12 cellular contexts compared by ENCODE assay signal in the genomic region with DNA sequence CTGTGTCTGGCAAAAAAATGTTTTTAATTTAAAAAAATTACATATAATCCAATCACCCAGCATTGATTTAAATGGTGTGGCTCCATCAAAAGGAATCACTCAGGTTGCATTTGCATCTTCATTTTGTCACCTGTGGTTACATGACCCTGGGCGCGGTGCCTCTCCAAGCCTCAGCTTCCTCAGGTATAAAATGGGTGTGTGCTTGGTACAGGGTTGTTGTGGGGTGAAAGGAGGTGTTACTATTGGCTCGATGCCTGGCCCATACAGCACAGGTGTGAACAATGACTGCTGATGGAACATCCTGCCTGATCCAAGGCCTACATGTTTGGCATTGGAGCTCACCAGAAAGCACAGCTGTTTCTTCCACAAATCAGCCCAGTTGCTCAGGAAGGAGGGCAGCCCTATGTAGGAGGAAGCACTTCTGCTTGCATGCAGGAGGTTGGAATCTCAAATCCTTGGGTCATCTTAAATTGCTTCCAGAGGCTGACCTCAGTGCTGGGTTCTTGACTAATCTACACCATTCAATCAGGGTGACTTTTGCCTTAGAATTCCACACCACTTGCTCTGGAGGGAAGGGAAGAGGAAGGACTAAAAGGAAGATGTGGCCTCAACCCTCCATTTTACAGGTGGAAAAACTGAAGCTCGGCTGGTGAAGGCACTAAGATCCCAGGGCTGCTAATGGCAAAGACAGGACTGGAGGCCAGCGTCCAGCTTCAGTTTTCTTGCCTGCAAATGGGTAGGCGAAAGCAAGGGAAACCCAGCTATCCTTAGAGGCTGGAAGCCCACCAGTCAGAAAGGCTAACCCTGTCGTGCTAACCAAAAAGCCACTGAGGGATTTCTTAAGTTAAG. TPM values are rescaled to one million over a fixed set of nuclear protein-coding genes. Genes with fewer than 3 reads are reported as not detected.
DNase-seq lines count a peak whose midpoint lies in the region; ATAC-seq and TF ChIP-seq lines count a peak whose summit lies in the region.
"Had no signal": no experiment of that assay in that cellular context is flagged by ENCODE, and none has a peak within 500 bp of the region (broad histone marks: within the 10 kb centered on the region; RNA-seq: fewer than 3 reads in every experiment).

No MANE protein-coding gene starts in this region.

- no peak overlapping the region for H4K8ac ChIP-seq in IMR-90 (ENCODE audit: low read depth in 2 of 2, low read length in 2 of 2)

- no peak overlapping the region for H3K9ac ChIP-seq in DND-41 (ENCODE audit: low read depth, low read length)
- H3K9ac ChIP-seq in IMR-90 (ENCODE audit: low read depth, low read length) = no peak overlapping the region

- H3K4me3 ChIP-seq in DND-41 (ENCODE audit: low read depth in 1 of 2, low read length in 2 of 2) (no peak overlapping the region), IMR-90 (ENCODE audit: insufficient read depth, low read depth, low read length) (no peak overlapping the region), ascending aorta (no peak overlapping the region)

- H2BK15ac ChIP-seq in IMR-90 (ENCODE audit: low read depth, low read length) = no peak overlapping the region

- no peak overlapping the region for H3K14ac ChIP-seq in IMR-90 (replicated peaks; ENCODE audit: low read depth, low read length)

- no peak overlapping the region for H2BK5ac ChIP-seq in IMR-90 (ENCODE audit: low read depth, low read length, poor library complexity, severe bottlenecking)

- no peak overlapping the region for H4K5ac ChIP-seq in IMR-90 (ENCODE audit: low read depth, low read length)

- ATAC-seq in DND-41 (ENCODE audit: insufficient read depth, low read depth) = no peak
- peak; percentile 42 for ATAC-seq in IMR-90 (ENCODE audit: low read depth)
- ATAC-seq in activated naive CD8-positive, alpha-beta T cell treated with anti-CD3 and anti-CD28 coated beads, Interleukin-2, amount 10 ng/mL, durations not matched to agents 7 days and 5 days (ENCODE audit: low read depth) = peak; percentile 25
- ATAC-seq in natural killer cell = no peak

- DNase-seq in DND-41 = no peak
- peak; percentile 39 for DNase-seq in IMR-90
- DNase-seq in activated naive CD8-positive, alpha-beta T cell treated with anti-CD3 and anti-CD28 coated beads, Interleukin-2, amount 10 ng/mL, durations not matched to agents 7 days and 5 days = peak; percentile 63
- DNase-seq in natural killer cell = no peak
- no peak for DNase-seq in ascending aorta (ENCODE audit: low spot score in 2 of 2)
- no peak for DNase-seq in NCI-H2081 (lab: John Stamatoyannopoulos, UW)
- no peak for DNase-seq in NCI-H1048 (lab: John Stamatoyannopoulos, UW)
- no peak for DNase-seq in type B pancreatic cell (ENCODE audit: extremely low spot score, unreplicated experiment)
- DNase-seq: NCI-H1436 treated with DMSO at 0.1 percent for 48 hours; stimulated activated CD4-positive, alpha-beta T cell treated with anti-CD3 and anti-CD28 coated beads, Interleukin-12 subunit alpha, Interleukin-12 subunit beta, amount 100 ng/mL, for 4 hours had no signal

- CTCF ChIA-PET in IMR-90 (lab: Yijun Ruan, JAX) = interaction anchor here (1.0 kb wide), 1 partner anchor 11 kb away, joined by 4 read pairs; no protein-coding TSS in a partner anchor

- H3K36me3 ChIP-seq in DND-41 (ENCODE audit: insufficient read depth, low read length) = no peaks in the 10 kb centered on the region
- H3K36me3 ChIP-seq in IMR-90 (ENCODE audit: control insufficient read depth, insufficient read depth, low read length) = no peaks in the 10 kb centered on the region
- no peaks in the 10 kb centered on the region for H3K36me3 ChIP-seq in ascending aorta

- no peaks in the 10 kb centered on the region for H3K79me1 ChIP-seq in IMR-90 (ENCODE audit: low read depth in 1 of 2, low read length in 2 of 2)

- no peak overlapping the region for H3K23ac ChIP-seq in IMR-90 (ENCODE audit: low read depth, low read length)

- no peak overlapping the region for H2AK9ac ChIP-seq in IMR-90 (replicated peaks; ENCODE audit: low read depth, low read length, poor library complexity)

- H3K18ac ChIP-seq in IMR-90 (ENCODE audit: low read depth, low read length) = no peak overlapping the region

- TF ChIP-seq RAD21 in IMR-90 (IDR thresholded peaks at IDR 0.05; ENCODE audit: low read length) = no peak

- in situ Hi-C loops in IMR-90 (cut with MboI; ENCODE audit: low sequenced_read_pairs) = no loop called here

- H4K20me1 ChIP-seq in DND-41 (ENCODE audit: insufficient read depth, low read length) (no peaks in the 10 kb centered on the region), IMR-90 (ENCODE audit: insufficient read depth, low read length) (no peaks in the 10 kb centered on the region)

- H2AFZ ChIP-seq in DND-41 (ENCODE audit: low read depth, low read length) (no peak overlapping the region), IMR-90 (replicated peaks; ENCODE audit: low read length, poor library complexity) (no peak overlapping the region)

- H3K27ac ChIP-seq in DND-41 (ENCODE audit: low read length) (peak overlapping the region; percentile 8; the same call in 1 of the 2 replicates), IMR-90 (ENCODE audit: insufficient read depth, low read length) (no peak overlapping the region), ascending aorta (no peak overlapping the region)

- H3K4me1 Mint-ChIP-seq in activated naive CD8-positive, alpha-beta T cell treated with anti-CD3 and anti-CD28 coated beads, Interleukin-2, amount 10 ng/mL, durations not matched to agents 7 days and 5 days = peaks cover 73% of the 10 kb centered on the region
- H3K4me1 Mint-ChIP-seq in natural killer cell (peaks cover 50 to 65% of the 10 kb centered on the region in 2 donors), type B pancreatic cell (ENCODE audit: unreplicated experiment) (peaks cover 14% of the 10 kb centered on the region)

- no peak overlapping the region for H2BK20ac ChIP-seq in IMR-90 (ENCODE audit: low read depth, low read length)

- H2AK5ac ChIP-seq in IMR-90 (ENCODE audit: low read depth, low read length) = no peak overlapping the region

- no peaks in the 10 kb centered on the region for H3K27me3 ChIP-seq in DND-41 (ENCODE audit: insufficient read depth, low read length, poor library complexity)
- H3K27me3 ChIP-seq in IMR-90 (ENCODE audit: control insufficient read depth, insufficient read depth, low read length) = no peaks in the 10 kb centered on the region
- no peaks in the 10 kb centered on the region for H3K27me3 ChIP-seq in ascending aorta

- peak overlapping the region; percentile 95 for H3K27ac Mint-ChIP-seq in activated naive CD8-positive, alpha-beta T cell treated with anti-CD3 and anti-CD28 coated beads, Interleukin-2, amount 10 ng/mL, durations not matched to agents 7 days and 5 days
- peak overlapping the region; percentile 74 to 81 for H3K27ac Mint-ChIP-seq in natural killer cell
- no peak overlapping the region for H3K27ac Mint-ChIP-seq in type B pancreatic cell
- H3K27ac Mint-ChIP-seq: activated naive CD4-positive, alpha-beta T cell treated with anti-CD3 and anti-CD28 coated beads, Interleukin-2, amount 50 U/mL, for 24 hours had no signal

- no peaks in the 10 kb centered on the region for H3K79me2 ChIP-seq in DND-41 (ENCODE audit: insufficient read depth, low read length)

- H3K4me1 ChIP-seq in DND-41 (ENCODE audit: insufficient read depth, low read length) (peaks cover 21% of the 10 kb centered on the region), IMR-90 (ENCODE audit: control insufficient read depth, insufficient read depth, low read length) (peaks cover 9% of the 10 kb centered on the region), ascending aorta (no peaks in the 10 kb centered on the region)

- no peak overlapping the region for H3K4ac ChIP-seq in IMR-90 (ENCODE audit: low read depth, low read length)

- WGBS in IMR-90 (ENCODE audit: extremely low coverage in 2 of 2, insufficient read length in 1 of 2), 2 experiments = 93% methylated on average over 3 of the region's 7 CpGs; no CpG with 5 or more reads in 1 of the 2 experiments

- TF ChIP-seq CTCF in DND-41 (IDR thresholded peaks at IDR 0.05; ENCODE audit: borderline replicate concordance, extremely low read depth, low read length, poor library complexity, severe bottlenecking) = no peak
- TF ChIP-seq CTCF in IMR-90 (conservative IDR thresholded peaks at IDR 0.05; ENCODE audit: low read depth, low read length) = no peak
- TF ChIP-seq CTCF in natural killer cell (IDR thresholded peaks at IDR 0.05) = no peak
- TF ChIP-seq CTCF in ascending aorta (IDR thresholded peaks at IDR 0.05) = no peak
- TF ChIP-seq CTCF in type B pancreatic cell (conservative IDR thresholded peaks at IDR 0.05) = no peak

- TF ChIP-seq POLR2A in IMR-90 (IDR thresholded peaks at IDR 0.05; ENCODE audit: low read depth, low read length) = no peak

- H3K36me3 Mint-ChIP-seq in activated naive CD8-positive, alpha-beta T cell treated with anti-CD3 and anti-CD28 coated beads, Interleukin-2, amount 10 ng/mL, durations not matched to agents 7 days and 5 days = peaks cover 4% of the 10 kb centered on the region
- H3K36me3 Mint-ChIP-seq in natural killer cell (no peaks in the 10 kb centered on the region), type B pancreatic cell (no peaks in the 10 kb centered on the region)
- H3K36me3 Mint-ChIP-seq: naive thymus-derived CD8-positive, alpha-beta T cell had no signal

- dilution Hi-C loops in IMR-90 (cut with HindIII; ENCODE audit: low sequenced_read_pairs, unreplicated experiment) = no loop called here

- POLR2A ChIA-PET in IMR-90 (lab: Charles Lee; ENCODE audit: unreplicated experiment) = no interaction called here
- POLR2A ChIA-PET in activated naive CD8-positive, alpha-beta T cell treated with anti-CD3 and anti-CD28 coated beads, Interleukin-2, amount 10 ng/mL, durations not matched to agents 7 days and 5 days (lab: Charles Lee) = interaction anchor here (0.9 to 32.3 kb wide), 12 partner anchors 9 to 189 kb away, joined by 3 to 734 read pairs (median 4); a partner anchor contains a TSS

- H3K9me3 Mint-ChIP-seq in activated naive CD8-positive, alpha-beta T cell treated with anti-CD3 and anti-CD28 coated beads, Interleukin-2, amount 10 ng/mL, durations not matched to agents 7 days and 5 days = no peaks in the 10 kb centered on the region
- H3K9me3 Mint-ChIP-seq in natural killer cell (no peaks in the 10 kb centered on the region), type B pancreatic cell (no peaks in the 10 kb centered on the region)
- H3K9me3 Mint-ChIP-seq: activated naive CD4-positive, alpha-beta T cell treated with anti-CD3 and anti-CD28 coated beads, Interleukin-2, amount 50 U/mL, for 24 hours; naive thymus-derived CD8-positive, alpha-beta T cell had no signal

- H3K4me2 ChIP-seq in DND-41 (ENCODE audit: insufficient read depth, low read length) (peak overlapping the region; percentile 19; the same call in 1 of the 2 replicates), IMR-90 (ENCODE audit: low read depth, low read length) (no peak overlapping the region)

- peak overlapping the region; percentile 75 for H3K4me3 Mint-ChIP-seq in activated naive CD8-positive, alpha-beta T cell treated with anti-CD3 and anti-CD28 coated beads, Interleukin-2, amount 10 ng/mL, durations not matched to agents 7 days and 5 days
- peak overlapping the region; percentile 70 for H3K4me3 Mint-ChIP-seq in natural killer cell
- no peak overlapping the region for H3K4me3 Mint-ChIP-seq in type B pancreatic cell
- H3K4me3 Mint-ChIP-seq: activated naive CD4-positive, alpha-beta T cell treated with anti-CD3 and anti-CD28 coated beads, Interleukin-2, amount 50 U/mL, for 24 hours had no signal

- no peak overlapping the region for H2BK120ac ChIP-seq in IMR-90 (ENCODE audit: low read depth, low read length)

- H3K9me1 ChIP-seq in IMR-90 (ENCODE audit: insufficient read depth, low read length) = peaks cover 9% of the 10 kb centered on the region

- no TSS peak for BruUV-seq in IMR-90 (replicated peaks; lab: Mats Ljungman, UMichigan)

- intact Hi-C loops in IMR-90 (cut with micrococcal nuclease) (no loop called here), natural killer cell (cut with micrococcal nuclease) (no loop called here), ascending aorta (cut with DNase I) (no loop called here)

- H3K27me3 Mint-ChIP-seq in activated naive CD8-positive, alpha-beta T cell treated with anti-CD3 and anti-CD28 coated beads, Interleukin-2, amount 10 ng/mL, durations not matched to agents 7 days and 5 days = no peaks in the 10 kb centered on the region
- H3K27me3 Mint-ChIP-seq in natural killer cell (ENCODE audit: low read depth in 2 of 2) = no peaks in the 10 kb centered on the region
- H3K27me3 Mint-ChIP-seq in type B pancreatic cell = peaks cover 25% of the 10 kb centered on the region

- no peaks in the 10 kb centered on the region for H3K9me3 ChIP-seq in DND-41 (ENCODE audit: insufficient read depth, low read length, severe bottlenecking)
- no peaks in the 10 kb centered on the region for H3K9me3 ChIP-seq in IMR-90 (ENCODE audit: control insufficient read depth, insufficient read depth, low read length)
- H3K9me3 ChIP-seq in ascending aorta = no peaks in the 10 kb centered on the region

- H3K56ac ChIP-seq in IMR-90 (ENCODE audit: extremely low read depth, insufficient read depth, low read length) = no peak overlapping the region

- H4K91ac ChIP-seq in IMR-90 (ENCODE audit: insufficient read depth, low read depth, low read length) = no peak overlapping the region; the same call in 1 of the 2 replicates

RNA-seq across cellular contexts. Expression of a gene that starts 31.7 kb away (rescaled TPM):
- total RNA-seq in IMR-90 (2012; rRNA removed) (22.8 and 24.2 TPM in 2 replicates), natural killer cell (100 to 1,000 TPM; 512 to 725 (median 719) TPM), ascending aorta (52.2 TPM), type B pancreatic cell (ENCODE audit: low replicate concordance) (13.6 and 40.5 TPM in 2 replicates)
- 31.1 and 31.8 TPM in 2 replicates for polyA plus RNA-seq in IMR-90 (2012; rRNA removed)
- polyA plus RNA-seq in IMR-90 (2012; cell fraction: cytosol; rRNA removed) = 26.0 and 43.6 TPM in 2 replicates
- polyA plus RNA-seq in IMR-90 (2012; cell fraction: nucleus; rRNA removed; ENCODE audit: low replicate concordance) = 147 and 366 TPM in 2 replicates
- total RNA-seq in activated naive CD8-positive, alpha-beta T cell treated with anti-CD3 and anti-CD28 coated beads, Interleukin-2, amount 10 ng/mL, durations not matched to agents 7 days and 5 days = 100 to 1,000 TPM; 208 to 225 TPM

Comparison
In these comparisons a context has a peak if more than half of its experiments do, and no peak if none do; other contexts are left out.
1. ATAC-seq: peak in IMR-90 (single experiment) and activated naive CD8-positive, alpha-beta T cell treated with anti-CD3 and anti-CD28 coated beads, Interleukin-2, amount 10 ng/mL, durations not matched to agents 7 days and 5 days (single experiment); none in DND-41 (single experiment) and natural killer cell (0 of 3).
2. DNase-seq: peak in IMR-90 (single experiment) and activated naive CD8-positive, alpha-beta T cell treated with anti-CD3 and anti-CD28 coated beads, Interleukin-2, amount 10 ng/mL, durations not matched to agents 7 days and 5 days (single experiment); none in DND-41 (single experiment), natural killer cell (single experiment), ascending aorta (0 of 2), NCI-H2081 (0 of 2), NCI-H1048 (single experiment) and type B pancreatic cell (single experiment).